Comparison of ENCODE assay signal across 11 cellular contexts in the genomic region with DNA sequence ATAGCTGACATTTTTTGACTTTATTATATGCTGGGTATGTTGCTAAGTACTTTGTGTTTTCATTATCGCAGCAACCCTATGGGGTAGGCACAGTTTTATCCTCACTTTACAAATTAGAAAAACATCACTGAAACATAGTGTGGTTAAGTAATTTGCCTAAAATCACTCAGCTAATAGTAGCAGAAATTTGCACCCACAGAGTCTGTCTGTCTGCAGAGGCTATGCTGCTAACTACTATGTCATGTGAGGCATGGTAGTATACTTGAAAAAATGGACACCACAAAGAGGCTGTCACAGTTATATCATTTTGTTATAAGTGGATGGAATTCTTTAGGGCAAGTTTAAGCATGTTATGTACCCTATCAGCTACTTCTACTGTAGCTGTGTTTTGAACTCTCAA.
DNase-seq lines count a peak whose midpoint lies in the region; ATAC-seq, FAIRE-seq and TF ChIP-seq lines count a peak whose summit lies in the region.
"Had no signal": no experiment of that assay in that cellular context is flagged by ENCODE, and none has a peak within 500 bp of the region (broad histone marks: within the 10 kb centered on the region; RNA-seq: fewer than 3 reads in every experiment).

No MANE protein-coding gene starts in this region.

- no peaks in the 10 kb centered on the region for H3K9me3 Mint-ChIP-seq in natural killer cell
- H3K9me3 Mint-ChIP-seq in activated CD4-positive, alpha-beta memory T cell treated with anti-CD3 and anti-CD28 coated beads, Interleukin-2, amount 10 ng/mL, durations not matched to agents 7 days and 5 days: no peaks in the 10 kb centered on the region

- no peaks in the 10 kb centered on the region for H3K79me2 ChIP-seq in OCI-LY7 (ENCODE audit: insufficient read depth, low read depth, low read length)

- H3K9me2 ChIP-seq in OCI-LY7 (ENCODE audit: insufficient read depth, low read length): no peaks in the 10 kb centered on the region

- CTCF ChIA-PET in OCI-LY7 (lab: Charles Lee; ENCODE audit: unreplicated experiment): no interaction called here
- CTCF ChIA-PET in activated CD4-positive, alpha-beta memory T cell treated with anti-CD3 and anti-CD28 coated beads, Interleukin-2, amount 10 ng/mL, durations not matched to agents 7 days and 5 days (lab: Charles Lee): no interaction called here

- peaks cover 59% of the 10 kb centered on the region for H3K36me3 ChIP-seq in OCI-LY7 (ENCODE audit: insufficient read depth, low read length)

- no peak overlapping the region for H3K4me2 ChIP-seq in OCI-LY7 (ENCODE audit: low read length)

- H3K4me3 ChIP-seq in OCI-LY7 (ENCODE audit: low read depth, low read length, poor library complexity, severe bottlenecking) (no peak overlapping the region), right cardiac atrium (ENCODE audit: low read length) (no peak overlapping the region)

- H3K27ac Mint-ChIP-seq in natural killer cell: no peak overlapping the region
- no peak overlapping the region for H3K27ac Mint-ChIP-seq in activated CD4-positive, alpha-beta memory T cell treated with anti-CD3 and anti-CD28 coated beads, Interleukin-2, amount 10 ng/mL, durations not matched to agents 7 days and 5 days

- DNase-seq in GM18507 (ENCODE audit: extremely low spot score, insufficient read length, low read depth) (no peak), OCI-LY7 (ENCODE audit: low spot score) (no peak), natural killer cell (no peak), right cardiac atrium (no peak)
- DNase-seq in activated CD4-positive, alpha-beta T cell treated with anti-CD3 and anti-CD28 coated beads for 4 hours: no peak
- no peak for DNase-seq in activated CD4-positive, alpha-beta memory T cell treated with anti-CD3 and anti-CD28 coated beads, Interleukin-2, amount 10 ng/mL, durations not matched to agents 7 days and 5 days
- DNase-seq: C1 segment of cervical spinal cord, foreskin fibroblast, GOT3 had no signal

- H3K27me3 Mint-ChIP-seq in natural killer cell (ENCODE audit: low read depth in 2 of 2): no peaks in the 10 kb centered on the region
- no peaks in the 10 kb centered on the region for H3K27me3 Mint-ChIP-seq in activated CD4-positive, alpha-beta memory T cell treated with anti-CD3 and anti-CD28 coated beads, Interleukin-2, amount 10 ng/mL, durations not matched to agents 7 days and 5 days

- WGBS in right cardiac atrium: 95% methylated on average over 1 of the region's 1 CpG

- peak; percentile 76 for FAIRE-seq in GM18507 (lab: Jason Lieb, UNC)

- POLR2A ChIA-PET in OCI-LY7 (lab: Charles Lee): interaction anchor here (0.8 to 1.6 kb wide), 2 partner anchors 14 to 16 kb away, joined by 3 to 5 read pairs; no protein-coding TSS in a partner anchor
- POLR2A ChIA-PET in activated CD4-positive, alpha-beta memory T cell treated with anti-CD3 and anti-CD28 coated beads, Interleukin-2, amount 10 ng/mL, durations not matched to agents 7 days and 5 days (lab: Charles Lee): no interaction called here

- no peak overlapping the region for H3K27ac ChIP-seq in OCI-LY7 (ENCODE audit: low read depth, low read length, poor library complexity, severe bottlenecking)
- H3K27ac ChIP-seq in right cardiac atrium (ENCODE audit: low read length): no peak overlapping the region

- no peak overlapping the region for H2AFZ ChIP-seq in OCI-LY7 (ENCODE audit: low read length)

- no peaks in the 10 kb centered on the region for H3K27me3 ChIP-seq in right cardiac atrium (ENCODE audit: control insufficient read depth, insufficient read depth)

- H3K9me3 ChIP-seq in OCI-LY7 (ENCODE audit: low read length) (no peaks in the 10 kb centered on the region), right cardiac atrium (ENCODE audit: control insufficient read depth, low read length) (no peaks in the 10 kb centered on the region)

- H3K4me1 ChIP-seq in OCI-LY7 (ENCODE audit: insufficient read depth, low read length, poor library complexity, severe bottlenecking) (no peaks in the 10 kb centered on the region), right cardiac atrium (ENCODE audit: control insufficient read depth, insufficient read depth, low read length) (no peaks in the 10 kb centered on the region)

- H3K36me3 Mint-ChIP-seq in natural killer cell: no peaks in the 10 kb centered on the region
- H3K36me3 Mint-ChIP-seq in activated CD4-positive, alpha-beta memory T cell treated with anti-CD3 and anti-CD28 coated beads, Interleukin-2, amount 10 ng/mL, durations not matched to agents 7 days and 5 days (ENCODE audit: low read depth): peaks cover 11% of the 10 kb centered on the region

- ATAC-seq in GM19468 (IDR thresholded peaks at IDR 0.05; ENCODE audit: extremely low read depth, unreplicated experiment): peak; percentile 57
- peak; percentile 83 for ATAC-seq in HG02884 (IDR thresholded peaks at IDR 0.05; ENCODE audit: unreplicated experiment)
- no peak for ATAC-seq in natural killer cell
- no peak for ATAC-seq in right cardiac atrium

- BruUV-seq in OCI-LY7 (replicated peaks; lab: Mats Ljungman, UMichigan): TSS peak; percentile 8

- intact Hi-C loops in OCI-LY7 (cut with micrococcal nuclease; ENCODE audit: unreplicated experiment) (no loop called here), natural killer cell (cut with micrococcal nuclease) (no loop called here), right cardiac atrium (cut with DNase I) (no loop called here)

- TF ChIP-seq CTCF in OCI-LY7 (conservative IDR thresholded peaks at IDR 0.05; ENCODE audit: low read length): no peak
- TF ChIP-seq CTCF in natural killer cell (IDR thresholded peaks at IDR 0.05): no peak

- H3K4me1 Mint-ChIP-seq in natural killer cell: peaks cover 0 to 10% of the 10 kb centered on the region in 2 donors
- H3K4me1 Mint-ChIP-seq in activated CD4-positive, alpha-beta memory T cell treated with anti-CD3 and anti-CD28 coated beads, Interleukin-2, amount 10 ng/mL, durations not matched to agents 7 days and 5 days: peaks cover 5% of the 10 kb centered on the region

- H3K4me3 Mint-ChIP-seq in natural killer cell: no peak overlapping the region
- H3K4me3 Mint-ChIP-seq in activated CD4-positive, alpha-beta memory T cell treated with anti-CD3 and anti-CD28 coated beads, Interleukin-2, amount 10 ng/mL, durations not matched to agents 7 days and 5 days: no peak overlapping the region

- no peaks in the 10 kb centered on the region for H4K20me1 ChIP-seq in OCI-LY7 (ENCODE audit: insufficient read depth, low read length)

Comparison
In these comparisons a context has a peak if more than half of its experiments do, and no peak if none do; other contexts are left out.
1. ATAC-seq: peak in GM19468 (single experiment) and HG02884 (single experiment); none in natural killer cell (0 of 3) and right cardiac atrium (0 of 2).